1 cellular context compared by ENCODE assay signal in the genomic region with DNA sequence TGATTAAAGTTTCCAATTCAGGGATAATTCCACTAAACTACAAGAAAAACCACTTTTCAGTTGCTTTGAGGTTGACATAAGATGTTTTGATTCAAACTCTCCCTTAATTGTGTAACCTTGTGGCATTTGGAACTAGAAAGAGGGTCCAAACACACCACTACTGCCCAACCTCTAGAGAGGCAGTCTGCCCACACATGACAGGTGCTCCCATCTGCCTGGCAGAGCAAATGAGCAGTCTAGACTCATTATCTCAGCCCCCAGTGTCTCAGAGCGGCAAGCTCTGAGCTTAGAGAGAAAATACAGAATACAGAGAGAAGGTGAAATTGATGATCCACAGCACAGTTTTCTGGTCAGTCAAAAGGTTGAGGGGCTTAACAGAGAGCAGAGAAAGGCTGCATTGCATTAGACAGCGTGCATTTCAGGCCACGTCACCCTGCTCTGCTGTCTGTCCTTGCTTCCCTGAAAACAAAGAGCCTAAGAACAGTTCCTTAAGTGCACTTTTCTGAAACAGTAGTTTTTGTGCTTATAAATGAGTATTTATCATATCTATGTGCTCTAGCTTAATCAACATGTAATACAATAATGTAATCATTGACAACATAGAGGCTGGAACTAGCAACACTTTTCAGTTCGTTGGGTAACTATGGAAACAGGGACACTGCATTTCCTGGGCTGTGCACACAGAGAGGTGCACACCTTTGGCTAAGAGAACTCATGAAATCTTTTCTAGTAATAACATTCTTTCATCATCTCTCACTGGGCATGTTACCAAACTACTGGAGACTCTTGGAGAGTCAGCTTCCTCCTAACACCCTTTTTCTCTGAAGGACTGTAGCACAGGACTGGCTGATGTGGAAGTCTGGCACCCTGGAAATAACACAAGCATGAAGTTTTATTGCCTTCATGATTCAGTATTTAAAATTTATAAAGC.
TF ChIP-seq lines count a peak whose summit lies in the region.

No MANE protein-coding gene starts in this region.

TF ChIP-seq in HepG2, 621 proteins besides CTCF, POLR2A, EP300 and RAD21 (continued from another document):
- TF ChIP-seq, protein P1, sequence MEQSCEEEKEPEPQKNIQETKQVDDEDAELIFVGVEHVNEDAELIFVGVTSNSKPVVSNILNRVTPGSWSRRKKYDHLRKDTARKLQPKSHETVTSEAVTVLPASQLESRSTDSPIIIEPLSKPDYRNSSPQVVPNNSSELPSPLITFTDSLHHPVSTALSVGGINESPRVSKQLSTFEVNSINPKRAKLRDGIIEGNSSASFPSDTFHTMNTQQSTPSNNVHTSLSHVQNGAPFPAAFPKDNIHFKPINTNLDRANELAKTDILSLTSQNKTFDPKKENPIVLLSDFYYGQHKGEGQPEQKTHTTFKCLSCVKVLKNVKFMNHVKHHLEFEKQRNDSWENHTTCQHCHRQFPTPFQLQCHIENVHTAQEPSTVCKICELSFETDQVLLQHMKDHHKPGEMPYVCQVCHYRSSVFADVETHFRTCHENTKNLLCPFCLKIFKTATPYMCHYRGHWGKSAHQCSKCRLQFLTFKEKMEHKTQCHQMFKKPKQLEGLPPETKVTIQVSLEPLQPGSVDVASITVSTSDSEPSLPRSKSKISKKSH (CRISPR knock-in tag; IDR thresholded peaks at IDR 0.05; ENCODE audit: borderline replicate concordance): no peak
- TF ChIP-seq TAF1 (CRISPR knock-in tag; IDR thresholded peaks at IDR 0.05) (no peak), ATRX (CRISPR knock-in tag; IDR thresholded peaks at IDR 0.05; ENCODE audit: borderline replicate concordance) (no peak), HMGA1 (CRISPR knock-in tag; conservative IDR thresholded peaks at IDR 0.05) (no peak), KAT8 (CRISPR knock-in tag; IDR thresholded peaks at IDR 0.05) (no peak)
